ENCODE assay signal across 40 cellular contexts in genomic region chr7:150881189-150881588, GRCh38. TPM values are rescaled to one million over a fixed set of nuclear protein-coding genes. Genes with fewer than 3 reads are reported as not detected.
"Had no signal": no experiment of that assay in that cellular context is flagged by ENCODE, and none has a peak within 500 bp of the region (broad histone marks: within the 10 kb centered on the region; RNA-seq: fewer than 3 reads in every experiment).

No MANE protein-coding gene starts in this region.

- H3K4me3 Mint-ChIP-seq: activated naive CD4-positive, alpha-beta T cell treated with anti-CD3 and anti-CD28 coated beads, Interleukin-2, amount 10 ng/mL, durations not matched to agents 7 days and 5 days; activated naive CD4-positive, alpha-beta T cell treated with anti-CD3 and anti-CD28 coated beads, Interleukin-2, amount 50 U/mL, for 24 hours; activated naive CD8-positive, alpha-beta T cell; activated naive CD8-positive, alpha-beta T cell treated with anti-CD3 and anti-CD28 coated beads for 36 hours; activated naive CD8-positive, alpha-beta T cell treated with anti-CD3 and anti-CD28 coated beads, Interleukin-2, amount 10 ng/mL, durations not matched to agents 7 days and 5 days; activated naive CD8-positive, alpha-beta T cell treated with anti-CD3 and anti-CD28 coated beads, Interleukin-2, amount 50 U/mL, for 24 hours; activated T-cell treated with anti-CD3 and anti-CD28 coated beads, Interleukin-2, amount 50 U/mL, for 24 hours; activated T-cell treated with anti-CD3 and anti-CD28 coated beads, Interleukin-2, amount 50 U/mL, for 4 hours; activated T-cell treated with anti-CD3 and anti-CD28 coated beads, Interleukin-2, amount 50 U/mL, for 72 hours; activated T-helper 1 cell treated with anti-CD3 and anti-CD28 coated beads, Interleukin-12 subunit alpha, Interleukin-12 subunit beta, Interleukin-2, Interleukin-4 antibody, amounts not matched to agents 30 ng/mL and 10 ng/mL and 1 ng/mL, durations not matched to agents 14 hours and 24 hours and 36 hours; activated T-helper 17 cell treated with anti-CD3 and anti-CD28 coated beads, Interleukin-2, amount 50 U/mL, for 72 hours; brain; central memory CD8-positive, alpha-beta T cell had no signal

- H3K27me3 ChIP-seq: adrenal gland, ascending aorta, body of pancreas, brain microvascular endothelial cell, breast epithelium, cardiac muscle cell had no signal

- H3K27me3 Mint-ChIP-seq: activated naive CD4-positive, alpha-beta T cell treated with anti-CD3 and anti-CD28 coated beads, Interleukin-2, amount 50 U/mL, for 24 hours; activated naive CD8-positive, alpha-beta T cell; activated naive CD8-positive, alpha-beta T cell treated with anti-CD3 and anti-CD28 coated beads for 36 hours; activated T-cell treated with anti-CD3 and anti-CD28 coated beads, Interleukin-2, amount 50 U/mL, for 24 hours; activated T-helper 17 cell treated with anti-CD3 and anti-CD28 coated beads, Interleukin-2, amount 50 U/mL, for 72 hours; central memory CD8-positive, alpha-beta T cell had no signal

- DNase-seq: activated effector memory CD4-positive, alpha-beta T cell treated with anti-CD3 and anti-CD28 coated beads, Interleukin-2, amount 50 U/mL, for 16 hours; activated effector memory CD4-positive, alpha-beta T cell treated with Interleukin-2 at 50 U/mL for 16 hours; activated gamma-delta T cell; activated gamma-delta T cell treated with Interleukin-2 at 50 U/mL for 16 hours; activated naive CD4-positive, alpha-beta T cell; activated naive CD4-positive, alpha-beta T cell treated with anti-CD3 and anti-CD28 coated beads, Interleukin-2, amount 10 ng/mL, durations not matched to agents 7 days and 5 days; activated naive CD4-positive, alpha-beta T cell treated with anti-CD3 and anti-CD28 coated beads, Interleukin-2, amount 50 U/mL, for 16 hours; activated naive CD4-positive, alpha-beta T cell treated with Interleukin-2 at 50 U/mL for 16 hours; activated naive CD8-positive, alpha-beta T cell treated with anti-CD3 and anti-CD28 coated beads for 36 hours; activated naive CD8-positive, alpha-beta T cell treated with anti-CD3 and anti-CD28 coated beads, Interleukin-2, amount 10 ng/mL, durations not matched to agents 7 days and 5 days; activated naive CD8-positive, alpha-beta T cell treated with anti-CD3 and anti-CD28 coated beads, Interleukin-2, amount 50 U/mL, for 24 hours; activated T-cell treated with anti-CD3 and anti-CD28 coated beads, Interleukin-2, amount 50 U/mL, for 1 hour; activated T-cell treated with anti-CD3 and anti-CD28 coated beads, Interleukin-2, amount 50 U/mL, for 24 hours; activated T-cell treated with anti-CD3 and anti-CD28 coated beads, Interleukin-2, amount 50 U/mL, for 4 hours; activated T-cell treated with anti-CD3 and anti-CD28 coated beads, Interleukin-2, amount 50 U/mL, for 48 hours; activated T-cell treated with anti-CD3 and anti-CD28 coated beads, Interleukin-2, amount 50 U/mL, for 72 hours; adrenal gland; amniotic stem cell; amygdala; anterior cingulate cortex; aorta; body of pancreas; brain microvascular endothelial cell; caudate nucleus; central memory CD4-positive, alpha-beta T cell; cerebellar nuclear complex had no signal

- ATAC-seq: activated naive CD4-positive, alpha-beta T cell treated with anti-CD3 and anti-CD28 coated beads, Interleukin-2, amount 50 U/mL, for 72 hours; activated naive CD8-positive, alpha-beta T cell treated with anti-CD3 and anti-CD28 coated beads, Interleukin-2, amount 50 U/mL, for 24 hours; activated T-cell treated with anti-CD3 and anti-CD28 coated beads, Interleukin-2, amount 50 U/mL, for 4 hours; activated T-cell treated with anti-CD3 and anti-CD28 coated beads, Interleukin-2, amount 50 U/mL, for 72 hours; activated T-helper 17 cell treated with anti-CD3 and anti-CD28 coated beads, Interleukin-2, amount 50 U/mL, for 72 hours; body of pancreas had no signal

- H3K27ac Mint-ChIP-seq: activated naive CD4-positive, alpha-beta T cell treated with anti-CD3 and anti-CD28 coated beads, Interleukin-2, amount 10 ng/mL, durations not matched to agents 7 days and 5 days; activated naive CD4-positive, alpha-beta T cell treated with anti-CD3 and anti-CD28 coated beads, Interleukin-2, amount 50 U/mL, for 24 hours; activated naive CD4-positive, alpha-beta T cell treated with anti-CD3 and anti-CD28 coated beads, Interleukin-2, amount 50 U/mL, for 72 hours; activated naive CD8-positive, alpha-beta T cell; activated naive CD8-positive, alpha-beta T cell treated with anti-CD3 and anti-CD28 coated beads for 36 hours; activated naive CD8-positive, alpha-beta T cell treated with anti-CD3 and anti-CD28 coated beads, Interleukin-2, amount 10 ng/mL, durations not matched to agents 7 days and 5 days; activated naive CD8-positive, alpha-beta T cell treated with anti-CD3 and anti-CD28 coated beads, Interleukin-2, amount 50 U/mL, for 24 hours; activated T-cell treated with anti-CD3 and anti-CD28 coated beads, Interleukin-2, amount 50 U/mL, for 24 hours; activated T-cell treated with anti-CD3 and anti-CD28 coated beads, Interleukin-2, amount 50 U/mL, for 72 hours; activated T-helper 17 cell treated with anti-CD3 and anti-CD28 coated beads, Interleukin-2, amount 50 U/mL, for 72 hours; activated T-helper 2 cell treated with anti-CD3 and anti-CD28 coated beads, Interferon-gamma antibody, Interleukin-2, Interleukin-4, amounts not matched to agents 10 μg/mL and 5 μg/mL and 100 μg/mL, durations not matched to agents 14 hours and 24 hours and 36 hours; brain had no signal

- H3K4me1 ChIP-seq: ascending aorta, breast epithelium had no signal

- FAIRE-seq: astrocyte, bronchial epithelial cell had no signal

- H3K36me3 Mint-ChIP-seq: brain had no signal

- H3K27ac ChIP-seq: adrenal gland, ascending aorta, body of pancreas, brain microvascular endothelial cell, breast epithelium, cardiac muscle cell had no signal

- H3K36me3 ChIP-seq: adrenal gland, ascending aorta, brain microvascular endothelial cell, breast epithelium, cardiac muscle cell had no signal

- H3K4me3 ChIP-seq: adrenal gland, ascending aorta, body of pancreas, breast epithelium, cardiac muscle cell had no signal

RNA-seq across cellular contexts. Expression of gene AOC1, which starts 28.9 kb away (rescaled TPM):
- total RNA-seq: activated naive CD4-positive, alpha-beta T cell treated with anti-CD3 and anti-CD28 coated beads, Interleukin-2, amount 50 U/mL, for 72 hours; activated naive CD8-positive, alpha-beta T cell treated with anti-CD3 and anti-CD28 coated beads for 36 hours; activated naive CD8-positive, alpha-beta T cell treated with anti-CD3 and anti-CD28 coated beads, Interleukin-2, amount 10 ng/mL, durations not matched to agents 7 days and 5 days; activated T-cell treated with anti-CD3 and anti-CD28 coated beads, Interleukin-2, amount 50 U/mL, for 72 hours; activated T-helper 1 cell treated with anti-CD3 and anti-CD28 coated beads, Interleukin-12 subunit alpha, Interleukin-12 subunit beta, Interleukin-2, Interleukin-4 antibody, amounts not matched to agents 30 ng/mL and 10 ng/mL and 1 ng/mL, durations not matched to agents 14 hours and 24 hours and 36 hours; activated T-helper 17 cell treated with anti-CD3 and anti-CD28 coated beads, Interleukin-2, amount 50 U/mL, for 72 hours; astrocyte; chondrocyte had no signal
- polyA plus RNA-seq: cardiac muscle cell had no signal
